In genomic region chr5:44862808-44863207, GRCh38 we compare ENCODE assay signal across 10 cellular contexts. TPM values are rescaled to one million over a fixed set of nuclear protein-coding genes. Genes with fewer than 3 reads are reported as not detected.
DNase-seq lines count a peak whose midpoint lies in the region; ATAC-seq and TF ChIP-seq lines count a peak whose summit lies in the region.
"Had no signal": no experiment of that assay in that cellular context is flagged by ENCODE, and none has a peak within 500 bp of the region (broad histone marks: within the 10 kb centered on the region; RNA-seq: fewer than 3 reads in every experiment).

No MANE protein-coding gene starts in this region.

- H3K4me1 ChIP-seq in left ventricle myocardium inferior (no peaks in the 10 kb centered on the region), heart right ventricle (no peaks in the 10 kb centered on the region), upper lobe of right lung (no peaks in the 10 kb centered on the region)

- H3K4me3 ChIP-seq in left ventricle myocardium inferior: no peak overlapping the region
- no peak overlapping the region for H3K4me3 ChIP-seq in heart right ventricle
- H3K4me3 ChIP-seq in upper lobe of right lung: no peak overlapping the region
- H3K4me3 ChIP-seq: thoracic aorta had no signal

- 32 to 48% methylated on average over 1 of the region's 1 CpG for WGBS in heart right ventricle, 2 donors

- H3K4me3 Mint-ChIP-seq in brain: no peak overlapping the region
- H3K4me3 Mint-ChIP-seq: activated naive CD8-positive, alpha-beta T cell treated with anti-CD3 and anti-CD28 coated beads, Interleukin-2, amount 10 ng/mL, durations not matched to agents 7 days and 5 days had no signal

- H3K4me1 Mint-ChIP-seq in brain: no peaks in the 10 kb centered on the region
- H3K4me1 Mint-ChIP-seq: activated naive CD8-positive, alpha-beta T cell treated with anti-CD3 and anti-CD28 coated beads, Interleukin-2, amount 10 ng/mL, durations not matched to agents 7 days and 5 days had no signal

- no peak overlapping the region for H3K27ac Mint-ChIP-seq in brain
- H3K27ac Mint-ChIP-seq: activated naive CD8-positive, alpha-beta T cell treated with anti-CD3 and anti-CD28 coated beads, Interleukin-2, amount 10 ng/mL, durations not matched to agents 7 days and 5 days had no signal

- no peaks in the 10 kb centered on the region for H3K27me3 Mint-ChIP-seq in brain

- no peaks in the 10 kb centered on the region for H3K36me3 ChIP-seq in left ventricle myocardium inferior
- no peaks in the 10 kb centered on the region for H3K36me3 ChIP-seq in heart right ventricle
- no peaks in the 10 kb centered on the region for H3K36me3 ChIP-seq in upper lobe of right lung
- H3K36me3 ChIP-seq: thoracic aorta had no signal

- TF ChIP-seq CTCF in left ventricle myocardium inferior (IDR thresholded peaks at IDR 0.05; ENCODE audit: borderline replicate concordance) (peak; percentile 46), heart right ventricle (IDR thresholded peaks at IDR 0.05) (peak in 4 of 9 donors; percentile 17 to 35 (median 22)), brain (conservative IDR thresholded peaks at IDR 0.05) (peak; percentile 46 to 64), upper lobe of right lung (IDR thresholded peaks at IDR 0.05) (peak; percentile 21)

- intact Hi-C loops in left ventricle myocardium inferior (cut with micrococcal nuclease): no loop called here
- intact Hi-C loops in heart right ventricle (cut with DNase I): no loop called here
- intact Hi-C loops in upper lobe of right lung (cut with DNase I): no loop called here

- no peaks in the 10 kb centered on the region for H3K27me3 ChIP-seq in left ventricle myocardium inferior (ENCODE audit: low read depth)
- H3K27me3 ChIP-seq in heart right ventricle: no peaks in the 10 kb centered on the region
- H3K27me3 ChIP-seq in upper lobe of right lung: no peaks in the 10 kb centered on the region

- H3K9me3 ChIP-seq in left ventricle myocardium inferior (replicated peaks) (no peaks in the 10 kb centered on the region), heart right ventricle (no peaks in the 10 kb centered on the region), upper lobe of right lung (no peaks in the 10 kb centered on the region)
- H3K9me3 ChIP-seq: thoracic aorta had no signal

- no peak for ATAC-seq in heart right ventricle
- ATAC-seq in HG03378 (IDR thresholded peaks at IDR 0.05; ENCODE audit: unreplicated experiment): peak; percentile 73
- no peak for ATAC-seq in upper lobe of right lung

- H3K36me3 Mint-ChIP-seq in brain: no peaks in the 10 kb centered on the region
- H3K36me3 Mint-ChIP-seq: activated naive CD8-positive, alpha-beta T cell treated with anti-CD3 and anti-CD28 coated beads, Interleukin-2, amount 10 ng/mL, durations not matched to agents 7 days and 5 days had no signal

- peaks cover 0 to 2% (median 0%) of the 10 kb centered on the region in 5 experiments for H3K9me3 Mint-ChIP-seq in brain
- H3K9me3 Mint-ChIP-seq: activated naive CD8-positive, alpha-beta T cell treated with anti-CD3 and anti-CD28 coated beads, Interleukin-2, amount 10 ng/mL, durations not matched to agents 7 days and 5 days had no signal

- DNase-seq in left ventricle myocardium inferior (no peak), heart right ventricle (no peak), upper lobe of right lung (no peak), NCI-H128 (lab: John Stamatoyannopoulos, UW; ENCODE audit: unreplicated experiment) (no peak), dedifferentiated amniotic fluid mesenchymal stem cell (ENCODE audit: extremely low spot score) (no peak), activated T-cell treated with anti-CD3 and anti-CD28 coated beads for 4 hours (no peak)
- DNase-seq: activated naive CD8-positive, alpha-beta T cell treated with anti-CD3 and anti-CD28 coated beads, Interleukin-2, amount 10 ng/mL, durations not matched to agents 7 days and 5 days had no signal

- no peak overlapping the region for H3K27ac ChIP-seq in left ventricle myocardium inferior (replicated peaks)
- H3K27ac ChIP-seq in heart right ventricle: no peak overlapping the region
- H3K27ac ChIP-seq in upper lobe of right lung: no peak overlapping the region
- H3K27ac ChIP-seq: thoracic aorta had no signal

RNA-seq across cellular contexts. Expression of gene MRPS30, which starts 54.1 kb away (rescaled TPM):
- total RNA-seq in left ventricle myocardium inferior: 86.3 TPM
- 10 to 100 TPM; 53.9 to 92.7 (median 81.5) TPM for total RNA-seq in heart right ventricle
- 10 to 100 TPM; 35.7 to 38.0 TPM for polyA plus RNA-seq in heart right ventricle
- polyA plus RNA-seq in brain (ENCODE audit: insufficient read depth, low read depth, low replicate concordance): 27.2 TPM
- total RNA-seq in upper lobe of right lung: 37.8 TPM
